In the genomic region with DNA sequence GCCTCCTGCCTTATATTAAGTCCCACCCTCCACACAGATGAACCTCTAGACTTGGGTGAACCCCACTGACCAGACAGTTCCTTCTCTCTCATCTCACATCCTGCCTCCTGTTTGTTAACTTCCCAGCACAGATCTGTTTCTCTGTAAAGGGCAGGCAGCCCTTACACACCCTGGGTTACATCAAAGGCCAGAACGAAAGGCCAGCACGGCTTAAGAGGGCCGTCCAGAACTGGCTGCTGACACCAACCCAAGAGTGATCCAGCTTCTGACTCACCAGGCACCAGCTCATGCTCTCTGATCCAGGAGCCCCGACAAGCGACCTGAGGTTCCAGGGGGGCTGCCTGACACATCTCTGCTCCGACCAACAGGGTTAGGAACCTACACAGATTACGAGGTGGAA, we compare ENCODE assay signal across 1 cellular context.
TF ChIP-seq lines count a peak whose summit lies in the region.

No MANE protein-coding gene starts in this region.

TF ChIP-seq in liver, 16 proteins besides CTCF, POLR2A, EP300 and RAD21 (continued from another document):
- TF ChIP-seq, protein P1, sequence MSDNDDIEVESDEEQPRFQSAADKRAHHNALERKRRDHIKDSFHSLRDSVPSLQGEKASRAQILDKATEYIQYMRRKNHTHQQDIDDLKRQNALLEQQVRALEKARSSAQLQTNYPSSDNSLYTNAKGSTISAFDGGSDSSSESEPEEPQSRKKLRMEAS (IDR thresholded peaks at IDR 0.05) = no peak
- TF ChIP-seq FOXA2 (IDR thresholded peaks at IDR 0.05) (no peak), HNF4A (conservative IDR thresholded peaks at IDR 0.05) (no peak)
TF ChIP-seq in liver: peak in this region for 1.
